Comparison of ENCODE assay signal across 9 cellular contexts in genomic region chr19:55459950-55460657, GRCh38. TPM values are rescaled to one million over a fixed set of nuclear protein-coding genes. Genes with fewer than 3 reads are reported as not detected.
DNase-seq lines count a peak whose midpoint lies in the region; ATAC-seq and TF ChIP-seq lines count a peak whose summit lies in the region.
"Had no signal": no experiment of that assay in that cellular context is flagged by ENCODE, and none has a peak within 500 bp of the region (broad histone marks: within the 10 kb centered on the region; RNA-seq: fewer than 3 reads in every experiment).

No MANE protein-coding gene starts in this region.

- peaks cover 38% of the 10 kb centered on the region for H3K4me1 Mint-ChIP-seq in neural progenitor cell

- H3K9me3 ChIP-seq in neural progenitor cell (ENCODE audit: low read depth), result no peaks in the 10 kb centered on the region

- DNase-seq in COLO668 (lab: John Stamatoyannopoulos, UW; ENCODE audit: unreplicated experiment) (peak; percentile 15), NCI-H69 (lab: John Stamatoyannopoulos, UW) (peak; percentile 48), dorsolateral prefrontal cortex (no peak), neural progenitor cell (ENCODE audit: low spot score) (no peak), NCI-H524 (lab: John Stamatoyannopoulos, UW) (no peak)

- no peaks in the 10 kb centered on the region for H3K36me3 Mint-ChIP-seq in neural progenitor cell

- no peaks in the 10 kb centered on the region for H3K27me3 ChIP-seq in dorsolateral prefrontal cortex
- H3K27me3 ChIP-seq in neural progenitor cell, result no peaks in the 10 kb centered on the region

- H3K9ac ChIP-seq in neural progenitor cell, result no peak overlapping the region

- H3K27ac Mint-ChIP-seq in neural progenitor cell, result no peak overlapping the region

- peak overlapping the region; percentile 71 for H3K4me2 ChIP-seq in neural progenitor cell

- peak overlapping the region; percentile 46 to 91 (median 84) for H3K27ac ChIP-seq in dorsolateral prefrontal cortex
- H3K27ac ChIP-seq in neural progenitor cell, result no peak overlapping the region

- no peak for ATAC-seq in HG02678 (IDR thresholded peaks at IDR 0.05; ENCODE audit: unreplicated experiment)
- no peak for ATAC-seq in HG02610 (IDR thresholded peaks at IDR 0.05; ENCODE audit: unreplicated experiment)
- ATAC-seq in GM18858 (IDR thresholded peaks at IDR 0.05; ENCODE audit: unreplicated experiment), result no peak

- intact Hi-C loops in dorsolateral prefrontal cortex (cut with DNase I), result loop anchor here (2.0 to 10.0 kb wide), 3 partner anchors 75 to 155 kb away; partner anchors contain the start of genes RPL28 (in 1 of the 2) and TMEM238 (in 1 of the 2)

- peaks cover 29% of the 10 kb centered on the region for H3F3A ChIP-seq in neural progenitor cell (ENCODE audit: low read depth)

- H3K79me2 ChIP-seq in neural progenitor cell (ENCODE audit: low read depth), result no peaks in the 10 kb centered on the region

- TF ChIP-seq CTCF in dorsolateral prefrontal cortex (IDR thresholded peaks at IDR 0.05 in 54 of 56, conservative IDR thresholded peaks at IDR 0.05 in 2 of 56; ENCODE audit: low read depth in 1 of 56, partially characterized antibody in 56 of 56), result no peak
- no peak for TF ChIP-seq CTCF in neural progenitor cell (IDR thresholded peaks at IDR 0.05)

- H3K36me3 ChIP-seq in neural progenitor cell, result no peaks in the 10 kb centered on the region

- H3K4me3 ChIP-seq in dorsolateral prefrontal cortex (peak overlapping the region; percentile 61 to 100 (median 93)), neural progenitor cell (peak overlapping the region; percentile 55)

- peaks cover 23% of the 10 kb centered on the region for H3K4me1 ChIP-seq in neural progenitor cell

- H4K20me1 ChIP-seq in neural progenitor cell (ENCODE audit: low read depth), result no peaks in the 10 kb centered on the region

- H3K4me3 Mint-ChIP-seq in neural progenitor cell, result peak overlapping the region; percentile 87

- peak overlapping the region; percentile 41 for H2AFZ ChIP-seq in neural progenitor cell (replicated peaks)

- no peaks in the 10 kb centered on the region for H3K9me3 Mint-ChIP-seq in neural progenitor cell

- H3K27me3 Mint-ChIP-seq in neural progenitor cell (ENCODE audit: insufficient read depth, low read depth), result peaks cover 6% of the 10 kb centered on the region

RNA-seq across cellular contexts. Expression of gene ISOC2, which starts 1.3 kb away (rescaled TPM):
- total RNA-seq in dorsolateral prefrontal cortex (10 to 100 TPM; 25.1 to 48.5 (median 36.7) TPM), neural progenitor cell (ENCODE audit: low replicate concordance) (14.8 and 34.4 TPM in 2 replicates)

RNA-seq across cellular contexts. Expression of gene C19orf85, which starts 4.4 kb away (rescaled TPM):
- total RNA-seq in dorsolateral prefrontal cortex, result under 1 TPM in 1 of 120 experiments, not detected in 119; 0.57 TPM
- total RNA-seq in neural progenitor cell (ENCODE audit: low replicate concordance), result not detected in 2 replicates
- total RNA-seq: lung had no signal

RNA-seq across cellular contexts. Expression of gene ZNF628, which starts 16.3 kb away (rescaled TPM):
- total RNA-seq in dorsolateral prefrontal cortex, result 10 to 100 TPM in 8 of 120 experiments, 1 to 10 TPM in 112; 3.1 to 14.2 (median 6.2) TPM
- total RNA-seq in neural progenitor cell (ENCODE audit: low replicate concordance), result 5.0 TPM in 1 of 2 replicates, not detected in the other

RNA-seq across cellular contexts. Expression of gene SHISA7, which starts 17.0 kb away (rescaled TPM):
- total RNA-seq in dorsolateral prefrontal cortex (10 to 100 TPM; 24.3 to 47.1 (median 34.5) TPM), neural progenitor cell (ENCODE audit: low replicate concordance) (0.09 and 0.21 TPM in 2 replicates)

RNA-seq across cellular contexts. Expression of gene NAT14, which starts 24.9 kb away (rescaled TPM):
- 10 to 100 TPM; 31.4 to 82.8 (median 57.2) TPM for total RNA-seq in dorsolateral prefrontal cortex
- 16.2 and 49.2 TPM in 2 replicates for total RNA-seq in neural progenitor cell (ENCODE audit: low replicate concordance)

Comparison
In these comparisons a context has a peak if more than half of its experiments do, and no peak if none do; other contexts are left out.
1. DNase-seq: peak in COLO668 (single experiment) and NCI-H69 (single experiment); none in dorsolateral prefrontal cortex (0 of 10), neural progenitor cell (single experiment) and NCI-H524 (0 of 2).